13 cellular contexts compared by ENCODE assay signal in genomic region chr22:26481694-26482093, GRCh38. TPM values are rescaled to one million over a fixed set of nuclear protein-coding genes. Genes with fewer than 3 reads are reported as not detected.
DNase-seq lines count a peak whose midpoint lies in the region; ATAC-seq and TF ChIP-seq lines count a peak whose summit lies in the region.
"Had no signal": no experiment of that assay in that cellular context is flagged by ENCODE, and none has a peak within 500 bp of the region (broad histone marks: within the 10 kb centered on the region; RNA-seq: fewer than 3 reads in every experiment).

No MANE protein-coding gene starts in this region.

- no peak for DNase-seq in CD8-positive, alpha-beta memory T cell
- no peak for DNase-seq in HL-60 (ENCODE audit: low read depth in 1 of 2, low spot score in 1 of 2)
- no peak for DNase-seq in activated T-helper 1 cell treated with anti-CD3 and anti-CD28 coated beads, Interleukin-12 subunit alpha, Interleukin-12 subunit beta, Interleukin-2, Interleukin-4 antibody, amounts not matched to agents 30 ng/mL and 10 ng/mL and 1 ng/mL, durations not matched to agents 14 hours and 24 hours and 36 hours (ENCODE audit: low spot score)
- no peak for DNase-seq in natural killer cell
- no peak for DNase-seq in GDM1 (lab: John Stamatoyannopoulos, UW)
- DNase-seq in aorta, result no peak
- DNase-seq in SK-N-DZ (ENCODE audit: low spot score), result no peak
- no peak for DNase-seq in NCI-H1436 treated with DMSO at 0.1 percent for 48 hours (lab: John Stamatoyannopoulos, UW)
- DNase-seq: DMS79, NCI-H446, small intestine, stomach had no signal

- H3K9me3 Mint-ChIP-seq in CD8-positive, alpha-beta memory T cell, result no peaks in the 10 kb centered on the region
- no peaks in the 10 kb centered on the region for H3K9me3 Mint-ChIP-seq in activated T-helper 1 cell treated with anti-CD3 and anti-CD28 coated beads, Interleukin-12 subunit alpha, Interleukin-12 subunit beta, Interleukin-2, Interleukin-4 antibody, amounts not matched to agents 30 ng/mL and 10 ng/mL and 1 ng/mL, durations not matched to agents 14 hours and 24 hours and 36 hours
- no peaks in the 10 kb centered on the region for H3K9me3 Mint-ChIP-seq in natural killer cell

- no peak for ATAC-seq in natural killer cell
- ATAC-seq in aorta (ENCODE audit: low FRiP score), result no peak

- H3K36me3 Mint-ChIP-seq in CD8-positive, alpha-beta memory T cell, result peaks cover 10 to 53% (median 11%) of the 10 kb centered on the region in 3 donors
- peaks cover 23% of the 10 kb centered on the region for H3K36me3 Mint-ChIP-seq in activated T-helper 1 cell treated with anti-CD3 and anti-CD28 coated beads, Interleukin-12 subunit alpha, Interleukin-12 subunit beta, Interleukin-2, Interleukin-4 antibody, amounts not matched to agents 30 ng/mL and 10 ng/mL and 1 ng/mL, durations not matched to agents 14 hours and 24 hours and 36 hours (ENCODE audit: low read depth)
- peaks cover 14% of the 10 kb centered on the region for H3K36me3 Mint-ChIP-seq in natural killer cell

- H3K9me3 ChIP-seq in CD8-positive, alpha-beta memory T cell (ENCODE audit: low read length), result no peaks in the 10 kb centered on the region
- no peaks in the 10 kb centered on the region for H3K9me3 ChIP-seq in aorta (ENCODE audit: control insufficient read depth, low read length)
- H3K9me3 ChIP-seq: stomach had no signal

- WGBS in aorta, 2 donors, result 85 to 86% methylated on average over 4 of the region's 4 CpGs

- H3K4me3 ChIP-seq in CD8-positive, alpha-beta memory T cell (ENCODE audit: low read length), result no peak overlapping the region
- H3K4me3 ChIP-seq in HL-60 (replicated peaks; ENCODE audit: insufficient read depth, low read length) (no peak overlapping the region; the same call in 1 of the 2 replicates), aorta (ENCODE audit: low read length in 2 of 2) (no peak overlapping the region)
- H3K4me3 ChIP-seq: lung had no signal

- H3K4me1 Mint-ChIP-seq in CD8-positive, alpha-beta memory T cell, result peaks cover 73 to 90% (median 86%) of the 10 kb centered on the region in 3 donors
- peaks cover 85% of the 10 kb centered on the region for H3K4me1 Mint-ChIP-seq in activated T-helper 1 cell treated with anti-CD3 and anti-CD28 coated beads, Interleukin-12 subunit alpha, Interleukin-12 subunit beta, Interleukin-2, Interleukin-4 antibody, amounts not matched to agents 30 ng/mL and 10 ng/mL and 1 ng/mL, durations not matched to agents 14 hours and 24 hours and 36 hours (ENCODE audit: low read depth)
- peaks cover 71 to 72% of the 10 kb centered on the region in 2 donors for H3K4me1 Mint-ChIP-seq in natural killer cell

- peak overlapping the region in 6 of 8 donors; percentile 94 to 99 (median 99) for H3K27ac Mint-ChIP-seq in CD8-positive, alpha-beta memory T cell
- peak overlapping the region; percentile 94 for H3K27ac Mint-ChIP-seq in activated T-helper 1 cell treated with anti-CD3 and anti-CD28 coated beads, Interleukin-12 subunit alpha, Interleukin-12 subunit beta, Interleukin-2, Interleukin-4 antibody, amounts not matched to agents 30 ng/mL and 10 ng/mL and 1 ng/mL, durations not matched to agents 14 hours and 24 hours and 36 hours
- peak overlapping the region; percentile 95 to 98 for H3K27ac Mint-ChIP-seq in natural killer cell

- H3K27ac ChIP-seq in CD8-positive, alpha-beta memory T cell (ENCODE audit: low read depth, low read length), result no peak overlapping the region
- H3K27ac ChIP-seq in HL-60 (replicated peaks), result peak overlapping the region; percentile 91
- H3K27ac ChIP-seq in aorta (ENCODE audit: low read depth in 1 of 2, low read length in 2 of 2), result no peak overlapping the region
- H3K27ac ChIP-seq: stomach had no signal

- POLR2A ChIA-PET in CD8-positive, alpha-beta memory T cell (lab: Charles Lee), result interaction anchor here (0.5 to 3.9 kb wide), 3 partner anchors 52 to 192 kb away, joined by 3 to 34 read pairs (median 22); partner anchors contain the start of gene ASPHD2

- peaks cover 57% of the 10 kb centered on the region for H3K4me1 ChIP-seq in CD8-positive, alpha-beta memory T cell (ENCODE audit: insufficient read depth, low read length)
- peaks cover 2 to 7% of the 10 kb centered on the region in 2 donors for H3K4me1 ChIP-seq in aorta (ENCODE audit: control insufficient read depth in 1 of 2, insufficient read depth in 2 of 2, low read length in 2 of 2)

- CTCF ChIA-PET in CD8-positive, alpha-beta memory T cell (lab: Charles Lee), result interaction anchor here (1.3 kb wide), 1 partner anchor 21 kb away, joined by 4 read pairs; no protein-coding TSS in a partner anchor

- H3K36me3 ChIP-seq in CD8-positive, alpha-beta memory T cell (ENCODE audit: insufficient read depth, low read length), result peaks cover 12% of the 10 kb centered on the region
- peaks cover 0 to 2% of the 10 kb centered on the region in 2 donors for H3K36me3 ChIP-seq in aorta (ENCODE audit: control insufficient read depth in 1 of 2, insufficient read depth in 2 of 2, low read length in 1 of 2)

- no peaks in the 10 kb centered on the region for H3K27me3 Mint-ChIP-seq in CD8-positive, alpha-beta memory T cell
- no peaks in the 10 kb centered on the region for H3K27me3 Mint-ChIP-seq in activated T-helper 1 cell treated with anti-CD3 and anti-CD28 coated beads, Interleukin-12 subunit alpha, Interleukin-12 subunit beta, Interleukin-2, Interleukin-4 antibody, amounts not matched to agents 30 ng/mL and 10 ng/mL and 1 ng/mL, durations not matched to agents 14 hours and 24 hours and 36 hours (ENCODE audit: insufficient read depth)
- no peaks in the 10 kb centered on the region for H3K27me3 Mint-ChIP-seq in natural killer cell (ENCODE audit: low read depth in 2 of 2)

- H3K4me3 Mint-ChIP-seq in CD8-positive, alpha-beta memory T cell, result peak overlapping the region; percentile 21 to 93 (median 81)
- H3K4me3 Mint-ChIP-seq in activated T-helper 1 cell treated with anti-CD3 and anti-CD28 coated beads, Interleukin-12 subunit alpha, Interleukin-12 subunit beta, Interleukin-2, Interleukin-4 antibody, amounts not matched to agents 30 ng/mL and 10 ng/mL and 1 ng/mL, durations not matched to agents 14 hours and 24 hours and 36 hours, result peak overlapping the region; percentile 95
- H3K4me3 Mint-ChIP-seq in natural killer cell, result peak overlapping the region; percentile 95

- no peak for TF ChIP-seq CTCF in HL-60 (IDR thresholded peaks at IDR 0.05; ENCODE audit: insufficient read depth, low read length)
- no peak for TF ChIP-seq CTCF in natural killer cell (IDR thresholded peaks at IDR 0.05)

- intact Hi-C loops in activated T-helper 1 cell treated with anti-CD3 and anti-CD28 coated beads, Interleukin-12 subunit alpha, Interleukin-12 subunit beta, Interleukin-2, Interleukin-4 antibody, amounts not matched to agents 30 ng/mL and 10 ng/mL and 1 ng/mL, durations not matched to agents 14 hours and 24 hours and 36 hours (cut with micrococcal nuclease), result loop anchor here (1.0 kb wide), 1 partner anchor 83 kb away; no protein-coding TSS in a partner anchor
- intact Hi-C loops in natural killer cell (cut with micrococcal nuclease) (loop anchor here (2.0 kb wide), 2 partner anchors 21 to 191 kb away; no protein-coding TSS in a partner anchor), aorta (cut with DNase I) (no loop called here)

- no peaks in the 10 kb centered on the region for H3K27me3 ChIP-seq in CD8-positive, alpha-beta memory T cell (ENCODE audit: insufficient read depth, low read length, poor library complexity, severe bottlenecking)
- H3K27me3 ChIP-seq in HL-60 (ENCODE audit: insufficient read depth, poor library complexity, severe bottlenecking) (no peaks in the 10 kb centered on the region), aorta (ENCODE audit: control insufficient read depth in 1 of 2, insufficient read depth in 2 of 2, low read length in 1 of 2) (no peaks in the 10 kb centered on the region)
- H3K27me3 ChIP-seq: stomach had no signal

RNA-seq across cellular contexts. Expression of gene HPS4, which starts 1.9 kb away (rescaled TPM):
- total RNA-seq in CD8-positive, alpha-beta memory T cell, result 10 to 100 TPM; 36.7 to 36.8 TPM
- 18.9 TPM for polyA plus RNA-seq in CD8-positive, alpha-beta memory T cell
- total RNA-seq in activated T-helper 1 cell treated with anti-CD3 and anti-CD28 coated beads, Interleukin-12 subunit alpha, Interleukin-12 subunit beta, Interleukin-2, Interleukin-4 antibody, amounts not matched to agents 30 ng/mL and 10 ng/mL and 1 ng/mL, durations not matched to agents 14 hours and 24 hours and 36 hours, result 43.8 and 44.5 TPM in 2 replicates
- total RNA-seq in natural killer cell, result 10 to 100 TPM; 44.8 to 53.6 (median 50.7) TPM
- total RNA-seq in aorta, result 10 to 100 TPM; 20.5 to 35.6 TPM
- 10 to 100 TPM; 14.7 to 18.0 TPM for polyA plus RNA-seq in aorta
- polyA plus RNA-seq in SK-N-DZ (2014; cell fraction: cytosol; rRNA removed), result 38.9 and 51.2 TPM in 2 replicates
- 78.9 and 90.3 TPM in 2 replicates for polyA plus RNA-seq in SK-N-DZ (2014; cell fraction: nucleus; rRNA removed)

RNA-seq across cellular contexts. Expression of gene SRRD, which starts 2.0 kb away (rescaled TPM):
- 10 to 100 TPM; 32.8 to 33.3 TPM for total RNA-seq in CD8-positive, alpha-beta memory T cell
- polyA plus RNA-seq in CD8-positive, alpha-beta memory T cell, result 28.5 TPM
- 29.2 and 34.8 TPM in 2 replicates for total RNA-seq in activated T-helper 1 cell treated with anti-CD3 and anti-CD28 coated beads, Interleukin-12 subunit alpha, Interleukin-12 subunit beta, Interleukin-2, Interleukin-4 antibody, amounts not matched to agents 30 ng/mL and 10 ng/mL and 1 ng/mL, durations not matched to agents 14 hours and 24 hours and 36 hours
- total RNA-seq in natural killer cell, result 10 to 100 TPM; 18.8 to 21.5 (median 21.4) TPM
- total RNA-seq in aorta, result 10 to 100 TPM; 13.0 to 18.4 TPM
- polyA plus RNA-seq in aorta, result 1 to 10 TPM; 3.6 to 6.4 TPM
- polyA plus RNA-seq in SK-N-DZ (2014; cell fraction: cytosol; rRNA removed), result 21.2 and 26.0 TPM in 2 replicates
- polyA plus RNA-seq in SK-N-DZ (2014; cell fraction: nucleus; rRNA removed), result 11.9 and 15.7 TPM in 2 replicates

RNA-seq across cellular contexts. Expression of gene TFIP11, which starts 30.6 kb away (rescaled TPM):
- total RNA-seq in CD8-positive, alpha-beta memory T cell, result 10 to 100 TPM; 53.9 to 58.8 TPM
- polyA plus RNA-seq in CD8-positive, alpha-beta memory T cell, result 41.5 TPM
- total RNA-seq in activated T-helper 1 cell treated with anti-CD3 and anti-CD28 coated beads, Interleukin-12 subunit alpha, Interleukin-12 subunit beta, Interleukin-2, Interleukin-4 antibody, amounts not matched to agents 30 ng/mL and 10 ng/mL and 1 ng/mL, durations not matched to agents 14 hours and 24 hours and 36 hours, result 57.2 and 58.1 TPM in 2 replicates
- total RNA-seq in natural killer cell (100 to 1,000 TPM; 108 to 131 (median 124) TPM), aorta (10 to 100 TPM; 24.7 to 27.7 TPM)
- polyA plus RNA-seq in aorta, result 10 to 100 TPM in 1 of 2 donors, 1 to 10 TPM in 1; 6.1 to 31.4 TPM
- 29.2 and 66.0 TPM in 2 replicates for polyA plus RNA-seq in SK-N-DZ (2014; cell fraction: cytosol; rRNA removed)
- polyA plus RNA-seq in SK-N-DZ (2014; cell fraction: nucleus; rRNA removed), result 22.7 and 41.5 TPM in 2 replicates

RNA-seq across cellular contexts. Expression of gene ASPHD2, which starts 52.6 kb away (rescaled TPM):
- 10 to 100 TPM; 13.1 to 14.2 TPM for total RNA-seq in CD8-positive, alpha-beta memory T cell
- 4.1 TPM for polyA plus RNA-seq in CD8-positive, alpha-beta memory T cell
- total RNA-seq in activated T-helper 1 cell treated with anti-CD3 and anti-CD28 coated beads, Interleukin-12 subunit alpha, Interleukin-12 subunit beta, Interleukin-2, Interleukin-4 antibody, amounts not matched to agents 30 ng/mL and 10 ng/mL and 1 ng/mL, durations not matched to agents 14 hours and 24 hours and 36 hours, result 23.4 and 23.5 TPM in 2 replicates
- total RNA-seq in natural killer cell, result 1 to 10 TPM; 1.6 to 3.0 (median 1.9) TPM
- 1 to 10 TPM; 1.5 to 2.6 TPM for total RNA-seq in aorta
- polyA plus RNA-seq in aorta, result under 1 TPM; 0.36 to 0.63 TPM
- 6.3 and 6.6 TPM in 2 replicates for polyA plus RNA-seq in SK-N-DZ (2014; cell fraction: cytosol; rRNA removed)
- 1.8 and 2.7 TPM in 2 replicates for polyA plus RNA-seq in SK-N-DZ (2014; cell fraction: nucleus; rRNA removed)

Comparison
In these comparisons a context has a peak if more than half of its experiments do, and no peak if none do; other contexts are left out.
1. intact Hi-C loops: an anchor here in activated T-helper 1 cell treated with anti-CD3 and anti-CD28 coated beads, Interleukin-12 subunit alpha, Interleukin-12 subunit beta, Interleukin-2, Interleukin-4 antibody, amounts not matched to agents 30 ng/mL and 10 ng/mL and 1 ng/mL, durations not matched to agents 14 hours and 24 hours and 36 hours (1.0 kb wide) and natural killer cell (2.0 kb wide); none called in aorta.